Comparison of ENCODE assay signal across 12 cellular contexts in the genomic region with DNA sequence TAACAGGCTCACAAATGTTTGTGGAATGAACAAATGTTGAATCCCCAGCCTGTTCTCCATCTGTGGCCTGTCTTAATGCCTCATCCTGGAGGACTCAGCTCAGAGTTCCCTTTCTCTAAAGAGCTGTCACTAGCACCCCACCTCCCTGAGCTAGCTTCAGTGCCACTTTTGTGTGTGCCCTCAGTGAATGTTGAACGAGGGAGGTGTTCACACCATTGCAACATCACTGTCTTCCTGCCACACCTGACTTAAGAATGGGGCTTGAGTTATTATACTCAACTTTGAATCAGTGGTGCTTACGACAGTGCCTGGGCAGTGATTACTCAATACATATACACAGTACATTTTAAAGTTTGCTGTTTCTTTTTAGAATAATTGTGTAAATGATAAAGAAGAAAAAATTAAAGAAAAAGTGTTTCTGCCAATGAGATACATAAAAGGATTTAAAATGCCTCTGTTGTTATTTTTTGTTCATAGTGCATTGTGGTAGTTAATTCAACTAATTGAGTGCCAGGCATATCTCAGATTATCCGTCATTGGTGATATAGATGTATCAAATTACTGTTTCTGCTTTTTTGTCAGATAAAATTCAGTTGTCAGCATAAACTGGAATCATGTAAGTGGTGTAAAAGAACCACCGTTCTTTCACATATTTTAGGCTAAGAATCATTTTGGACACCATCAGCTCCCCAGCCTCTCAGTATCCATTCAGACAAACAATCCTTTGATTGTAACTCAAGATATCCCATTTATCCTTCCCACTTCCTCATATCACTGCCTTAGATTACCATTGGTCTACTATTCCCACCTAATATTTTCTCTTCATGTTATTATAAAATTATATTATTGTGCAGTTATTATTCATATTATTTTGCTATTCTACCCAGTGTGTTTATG.
DNase-seq lines count a peak whose midpoint lies in the region; ATAC-seq and TF ChIP-seq lines count a peak whose summit lies in the region.
"Had no signal": no experiment of that assay in that cellular context is flagged by ENCODE, and none has a peak within 500 bp of the region (broad histone marks: within the 10 kb centered on the region; RNA-seq: fewer than 3 reads in every experiment).

No MANE protein-coding gene starts in this region.

- no CpG with 5 or more reads among the region's 4 CpGs for WGBS in mesendoderm (ENCODE audit: extremely low coverage, insufficient coverage, low lambda C conversion rate)

- peaks cover 7% of the 10 kb centered on the region for H3K9me3 Mint-ChIP-seq in type B pancreatic cell

- no peaks in the 10 kb centered on the region for H3K79me1 ChIP-seq in mesendoderm (ENCODE audit: low read length)

- peak; percentile 58 for DNase-seq in HPDE6-E6E7 (ENCODE audit: extremely low spot score)
- DNase-seq in amniotic epithelial cell (ENCODE audit: low read depth), result peak; percentile 71
- no peak for DNase-seq in left lobe of liver (ENCODE audit: low spot score)
- no peak for DNase-seq in type B pancreatic cell (ENCODE audit: extremely low spot score, unreplicated experiment)
- DNase-seq in T-helper 9 cell, result no peak
- no peak for DNase-seq in mesendoderm
- no peak for DNase-seq in effector memory CD4-positive, alpha-beta T cell
- DNase-seq: activated CD4-positive, alpha-beta T cell treated with anti-CD3 and anti-CD28 coated beads, Interleukin-2, amount 50 U/mL, for 4 hours; CD4-positive, CD25-positive, alpha-beta regulatory T cell; colonic mucosa; esophagus squamous epithelium; ovary had no signal

- H2AK5ac ChIP-seq in mesendoderm (ENCODE audit: low read length), result no peak overlapping the region

- H2BK15ac ChIP-seq in mesendoderm (replicated peaks; ENCODE audit: low read depth), result no peak overlapping the region

- no peak overlapping the region for H4K5ac ChIP-seq in mesendoderm (ENCODE audit: low read length)

- no peaks in the 10 kb centered on the region for H3K36me3 Mint-ChIP-seq in type B pancreatic cell
- H3K36me3 Mint-ChIP-seq: CD4-positive, CD25-positive, alpha-beta regulatory T cell had no signal

- H3K27ac Mint-ChIP-seq in type B pancreatic cell, result peak overlapping the region; percentile 85
- H3K27ac Mint-ChIP-seq: CD4-positive, CD25-positive, alpha-beta regulatory T cell had no signal

- no peaks in the 10 kb centered on the region for H3K27me3 Mint-ChIP-seq in type B pancreatic cell
- H3K27me3 Mint-ChIP-seq: CD4-positive, CD25-positive, alpha-beta regulatory T cell had no signal

- H3K4me3 ChIP-seq in mesendoderm (ENCODE audit: low read length), result no peak overlapping the region
- no peak overlapping the region for H3K4me3 ChIP-seq in effector memory CD4-positive, alpha-beta T cell (ENCODE audit: insufficient read depth, low read depth, low read length, poor library complexity, severe bottlenecking)
- H3K4me3 ChIP-seq: colonic mucosa, esophagus squamous epithelium, ovary had no signal

- no peak overlapping the region for H3K56ac ChIP-seq in mesendoderm (ENCODE audit: low read length)

- H3K23ac ChIP-seq in mesendoderm (ENCODE audit: low read length), result no peak overlapping the region

- TF ChIP-seq CTCF in type B pancreatic cell (conservative IDR thresholded peaks at IDR 0.05), result no peak

- H3K4ac ChIP-seq in mesendoderm (ENCODE audit: low read depth, low read length), result no peak overlapping the region

- H3K27me3 ChIP-seq in mesendoderm (ENCODE audit: insufficient read depth, low read length, poor library complexity), result no peaks in the 10 kb centered on the region
- no peaks in the 10 kb centered on the region for H3K27me3 ChIP-seq in effector memory CD4-positive, alpha-beta T cell (replicated peaks; ENCODE audit: control insufficient read depth, insufficient read depth, low read length, poor library complexity, severe bottlenecking)
- H3K27me3 ChIP-seq: colonic mucosa, esophagus squamous epithelium, ovary had no signal

- H4K8ac ChIP-seq in mesendoderm (ENCODE audit: low read depth, low read length), result no peak overlapping the region

- no peak overlapping the region for H3K4me3 Mint-ChIP-seq in type B pancreatic cell
- H3K4me3 Mint-ChIP-seq: CD4-positive, CD25-positive, alpha-beta regulatory T cell had no signal

- H2BK5ac ChIP-seq in mesendoderm (ENCODE audit: low read length), result no peak overlapping the region

- no peak overlapping the region for H3K4me2 ChIP-seq in mesendoderm (ENCODE audit: low read length)

- peak; percentile 56 for ATAC-seq in left lobe of liver

- no peaks in the 10 kb centered on the region for H3K4me1 ChIP-seq in mesendoderm (ENCODE audit: control insufficient read depth, low read depth, low read length)
- H3K4me1 ChIP-seq in effector memory CD4-positive, alpha-beta T cell (ENCODE audit: control insufficient read depth, insufficient read depth, low read length, poor library complexity, severe bottlenecking), result no peaks in the 10 kb centered on the region
- H3K4me1 ChIP-seq: colonic mucosa had no signal

- no peak overlapping the region for H2BK120ac ChIP-seq in mesendoderm (ENCODE audit: low read depth, low read length)

- H3K36me3 ChIP-seq in mesendoderm (ENCODE audit: control insufficient read depth, insufficient read depth, low read length), result no peaks in the 10 kb centered on the region
- H3K36me3 ChIP-seq in effector memory CD4-positive, alpha-beta T cell (ENCODE audit: control insufficient read depth, insufficient read depth, low read length), result no peaks in the 10 kb centered on the region
- H3K36me3 ChIP-seq: colonic mucosa, esophagus squamous epithelium, ovary had no signal

- H3K27ac ChIP-seq in mesendoderm (ENCODE audit: low read depth, low read length), result no peak overlapping the region
- no peak overlapping the region for H3K27ac ChIP-seq in effector memory CD4-positive, alpha-beta T cell (ENCODE audit: insufficient read depth, low read length, poor library complexity, severe bottlenecking)
- H3K27ac ChIP-seq: colonic mucosa, ovary had no signal

- H3K4me1 Mint-ChIP-seq in type B pancreatic cell (ENCODE audit: unreplicated experiment), result peaks cover 8% of the 10 kb centered on the region
- H3K4me1 Mint-ChIP-seq: CD4-positive, CD25-positive, alpha-beta regulatory T cell had no signal

- no peaks in the 10 kb centered on the region for H3K79me2 ChIP-seq in mesendoderm (ENCODE audit: control insufficient read depth, insufficient read depth, low read length)

- H3K18ac ChIP-seq in mesendoderm (ENCODE audit: low read length), result no peak overlapping the region

- H3K9me3 ChIP-seq in effector memory CD4-positive, alpha-beta T cell (ENCODE audit: control insufficient read depth, low read length), result no peaks in the 10 kb centered on the region
- H3K9me3 ChIP-seq: colonic mucosa, esophagus squamous epithelium, ovary had no signal

- H3K9ac ChIP-seq in mesendoderm (ENCODE audit: low read length), result no peak overlapping the region

Comparison
In these comparisons a context has a peak if more than half of its experiments do, and no peak if none do; other contexts are left out.
1. DNase-seq: peak in HPDE6-E6E7 (single experiment) and amniotic epithelial cell (single experiment); none in left lobe of liver (single experiment), type B pancreatic cell (single experiment), T-helper 9 cell (single experiment), mesendoderm (single experiment) and effector memory CD4-positive, alpha-beta T cell (0 of 3).